Comparison of ENCODE assay signal across 8 cellular contexts in the genomic region with DNA sequence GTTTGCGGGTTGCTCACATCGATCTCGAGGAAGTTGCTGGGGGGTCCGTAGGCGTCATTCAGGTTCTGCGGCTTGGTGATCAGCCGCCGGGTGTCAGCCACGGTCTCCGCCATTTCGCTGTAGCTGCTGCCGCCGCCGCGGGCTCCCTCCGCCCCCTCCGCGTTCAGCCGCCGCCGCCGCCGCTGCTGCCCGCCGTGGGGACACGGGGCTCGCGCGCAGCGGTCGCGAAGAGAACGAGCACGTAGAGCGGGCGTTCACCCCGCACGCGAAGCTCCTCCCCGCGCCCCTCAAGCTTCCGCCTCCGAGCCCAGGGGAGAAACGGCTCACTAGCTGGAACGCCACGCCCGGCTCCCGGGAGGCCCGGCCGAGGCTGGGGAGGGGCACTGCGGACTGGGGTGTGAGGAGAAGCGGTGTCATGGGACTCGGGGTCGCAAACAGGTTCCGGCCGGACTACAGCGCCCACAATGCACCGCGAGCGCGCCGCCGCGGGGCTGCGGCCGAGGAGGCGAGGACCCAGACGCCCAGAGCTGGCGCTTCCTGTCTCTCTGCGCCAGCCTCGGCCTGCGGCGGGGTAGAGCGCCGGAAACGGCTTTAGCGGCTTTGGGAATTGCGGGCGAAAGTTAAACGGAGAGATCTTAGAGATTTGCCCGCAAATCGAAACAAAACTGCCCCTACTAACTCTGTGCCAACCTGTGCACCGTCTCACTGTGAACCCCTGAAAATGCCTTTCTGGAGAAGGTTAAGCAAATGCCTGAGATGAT. TPM values are rescaled to one million over a fixed set of nuclear protein-coding genes. Genes with fewer than 3 reads are reported as not detected.
A peak's percentile ranks its signal among the peaks of the same experiment; 100 is the strongest.
DNase-seq lines count a peak whose midpoint lies in the region; ATAC-seq and TF ChIP-seq lines count a peak whose summit lies in the region.

SNX3 (minus strand) TSS at position 232 of the 761 bp plus-strand sequence; CDS start at position 113, 119 bp downstream.

- TF ChIP-seq POLR2A in spleen (IDR thresholded peaks at IDR 0.05), result peak in 2 of 3 donors; percentile 22 to 67

- 0 to 1% (median 1%) methylated on average over 34 to 83 of the region's 83 CpGs for WGBS in spleen, 5 donors

- TF ChIP-seq CTCF in AG09319 (IDR thresholded peaks at IDR 0.05; ENCODE audit: low read depth, low read length) (no peak; the same call in 1 of the 2 replicates), spleen (IDR thresholded peaks at IDR 0.05 in 8 of 11, conservative IDR thresholded peaks at IDR 0.05 in 3 of 11) (peak in 5 of 11 experiments; percentile 13 to 56 (median 34))

- H3K4me3 ChIP-seq in spleen, result peak within 1 kb of the TSS; percentile 67 to 88 (median 78)

- DNase-seq in AG09319 (ENCODE audit: extremely low read depth, low read depth) (peak; percentile 90), NCI-H226 (peak; percentile 99), inferior parietal cortex (ENCODE audit: extremely low spot score) (peak; percentile 91), spleen (peak; percentile 100)
- peak; percentile 73 to 80 (median 76) for DNase-seq in activated CD4-positive, CD25-positive, alpha-beta regulatory T cell (lab: John Stamatoyannopoulos, UW)
- DNase-seq in central memory CD4-positive, alpha-beta T cell, result peak; percentile 90

- peak within 1 kb of the TSS; percentile 81 to 99 (median 96) for H3K27ac ChIP-seq in spleen

- H3K27me3 ChIP-seq in spleen (replicated peaks in 1 of 7), result no peaks in the 10 kb centered on the region

- H3K4me1 ChIP-seq in spleen, result peaks cover 27 to 54% (median 47%) of the 10 kb centered on the region in 6 donors

- ATAC-seq in GM18909 (IDR thresholded peaks at IDR 0.05; ENCODE audit: poor library complexity, unreplicated experiment) (peak; percentile 92), HG03175 (IDR thresholded peaks at IDR 0.05; ENCODE audit: unreplicated experiment) (peak; percentile 89)

- H3K9me3 ChIP-seq in spleen, result no peaks in the 10 kb centered on the region

- intact Hi-C loops in spleen (cut with DNase I; ENCODE audit: low total_unique reads), result no loop called here

- H3K36me3 ChIP-seq in spleen, result peaks cover 0 to 10% (median 0%) of the 10 kb centered on the region in 6 donors

RNA-seq across cellular contexts. Expression of gene SNX3, which starts in this region (rescaled TPM):
- total RNA-seq in spleen, result 100 to 1,000 TPM; 132 to 213 (median 149) TPM
- polyA plus RNA-seq in spleen, result 100 to 1,000 TPM; 135 to 236 (median 208) TPM

Comparison
In these comparisons a context has a peak if more than half of its experiments do, and no peak if none do; other contexts are left out.
1. Peak in every context shown above with its lines: DNase-seq, ATAC-seq, H3K4me3 ChIP-seq and H3K27ac ChIP-seq.